ENCODE assay signal across 9 cellular contexts in genomic region chr9:129696803-129697110, GRCh38. TPM values are rescaled to one million over a fixed set of nuclear protein-coding genes. Genes with fewer than 3 reads are reported as not detected.
DNase-seq lines count a peak whose midpoint lies in the region; ATAC-seq, FAIRE-seq and TF ChIP-seq lines count a peak whose summit lies in the region.
"Had no signal": no experiment of that assay in that cellular context is flagged by ENCODE, and none has a peak within 500 bp of the region (broad histone marks: within the 10 kb centered on the region; RNA-seq: fewer than 3 reads in every experiment).

No MANE protein-coding gene starts in this region.

- H3K27me3 ChIP-seq in K562 (ENCODE audit: control insufficient read depth in 2 of 2, insufficient read depth in 2 of 2, low read length in 2 of 2) (peaks cover 64 to 81% of the 10 kb centered on the region in 2 experiments), lower lobe of right lung (ENCODE audit: low read depth) (peaks cover 30% of the 10 kb centered on the region), thoracic aorta (replicated peaks; ENCODE audit: insufficient read depth) (no peaks in the 10 kb centered on the region)

- no TSS peak for BruUV-seq in K562 (replicated peaks; lab: Mats Ljungman, UMichigan)

- no peaks in the 10 kb centered on the region for H3K9me1 ChIP-seq in K562 (ENCODE audit: control insufficient read depth, insufficient read depth, low read length)

- no peaks in the 10 kb centered on the region for H3K79me2 ChIP-seq in K562 (ENCODE audit: control insufficient read depth, insufficient read depth, low read length)

- TF ChIP-seq RAD21 in K562 (CRISPR knock-in tag; conservative IDR thresholded peaks at IDR 0.05 in 1 of 2, IDR thresholded peaks at IDR 0.05 in 1 of 2), result no peak

- H3K9me3 ChIP-seq in K562 (replicated peaks; ENCODE audit: control insufficient read depth, insufficient read depth, low read depth, low read length), result no peaks in the 10 kb centered on the region
- no peaks in the 10 kb centered on the region for H3K9me3 ChIP-seq in lower lobe of right lung
- no peaks in the 10 kb centered on the region for H3K9me3 ChIP-seq in thoracic aorta

- CTCF ChIA-PET in K562 (lab: Yijun Ruan, JAX; ENCODE audit: low intra/inter-chr PET ratio), result no interaction called here

- no peak for TF ChIP-seq CTCF in K562 (IDR thresholded peaks at IDR 0.05 in 2 of 3, conservative IDR thresholded peaks at IDR 0.05 in 1 of 3; ENCODE audit: insufficient read depth in 2 of 3, low read depth in 1 of 3, low read length in 3 of 3)
- TF ChIP-seq CTCF in lower lobe of right lung (IDR thresholded peaks at IDR 0.05), result no peak
- TF ChIP-seq CTCF in thoracic aorta (IDR thresholded peaks at IDR 0.05), result no peak

- peak overlapping the region in 1 of 2 experiments; percentile 61; a peak in 2 of 4 replicates for H3K9ac ChIP-seq in K562 (ENCODE audit: insufficient read depth in 1 of 2, low read depth in 2 of 2, low read length in 2 of 2)

- H3K36me3 Mint-ChIP-seq in activated T-cell treated with anti-CD3 and anti-CD28 coated beads, Interleukin-2, amount 50 U/mL, for 4 hours (ENCODE audit: insufficient read depth), result no peaks in the 10 kb centered on the region

- H3K4me1 Mint-ChIP-seq in activated T-cell treated with anti-CD3 and anti-CD28 coated beads, Interleukin-2, amount 50 U/mL, for 4 hours (ENCODE audit: low read depth), result peaks cover 3% of the 10 kb centered on the region

- POLR2A ChIA-PET in K562 (lab: Yijun Ruan, JAX), result interaction anchor here (0.7 to 1.8 kb wide), 6 partner anchors 8 to 1238 kb away, joined by 3 to 5 read pairs (median 4); no protein-coding TSS in a partner anchor

- TF ChIP-seq POLR2A in K562 (conservative IDR thresholded peaks at IDR 0.05), result no peak

- peak overlapping the region; percentile 72 for H3K4me3 Mint-ChIP-seq in activated T-cell treated with anti-CD3 and anti-CD28 coated beads, Interleukin-2, amount 50 U/mL, for 4 hours

- FAIRE-seq in K562 (lab: Jason Lieb, UNC), result no peak

- H3K9me3 Mint-ChIP-seq in activated T-cell treated with anti-CD3 and anti-CD28 coated beads, Interleukin-2, amount 50 U/mL, for 4 hours, result no peaks in the 10 kb centered on the region

- H3K4me1 ChIP-seq in K562 (replicated peaks in 1 of 2; ENCODE audit: control insufficient read depth in 2 of 2, insufficient read depth in 2 of 2, low read length in 2 of 2), result peaks cover 0 to 14% of the 10 kb centered on the region in 2 experiments; a peak in 2 of 5 replicates
- H3K4me1 ChIP-seq in lower lobe of right lung, result peaks cover 19% of the 10 kb centered on the region
- peaks cover 28 to 68% of the 10 kb centered on the region in 2 donors for H3K4me1 ChIP-seq in thoracic aorta (ENCODE audit: control insufficient read depth in 1 of 2, low read depth in 2 of 2)

- H3K4me2 ChIP-seq in K562 (ENCODE audit: insufficient read depth, low read length), result no peak overlapping the region

- H3K36me3 ChIP-seq in K562 (ENCODE audit: control insufficient read depth, insufficient read depth, low read length) (no peaks in the 10 kb centered on the region), lower lobe of right lung (no peaks in the 10 kb centered on the region), thoracic aorta (no peaks in the 10 kb centered on the region)

- in situ Hi-C loops in K562 (cut with MboI), result no loop called here

- no peak overlapping the region for H2AFZ ChIP-seq in K562 (ENCODE audit: low read depth, low read length)

- 14% methylated on average over 17 of the region's 17 CpGs for WGBS in K562 (ENCODE audit: insufficient coverage, low coverage, missing lambda C conversion rate)

- TF ChIP-seq EP300 in K562 (IDR thresholded peaks at IDR 0.05; ENCODE audit: low read length), result no peak

- no peak for ATAC-seq in activated T-cell treated with anti-CD3 and anti-CD28 coated beads, Interleukin-2, amount 50 U/mL, for 4 hours
- ATAC-seq in K562 (peak; percentile 22; the same call in 1 of the 3 replicates), lower lobe of right lung (peak in 1 of 2 donors; percentile 47), thoracic aorta (ENCODE audit: insufficient number of reproducible peaks, low FRiP score, low read depth) (no peak), HG03342 (IDR thresholded peaks at IDR 0.05; ENCODE audit: unreplicated experiment) (no peak), esophagus mucosa (no peak)

- H3K27ac ChIP-seq in K562 (ENCODE audit: extremely low read depth, low read depth, low read length) (no peak overlapping the region), lower lobe of right lung (peak overlapping the region; percentile 65), thoracic aorta (peak overlapping the region; percentile 97 to 98)

- no peak overlapping the region for H3K4me3 ChIP-seq in K562
- H3K4me3 ChIP-seq in lower lobe of right lung, result peak overlapping the region; percentile 45
- peak overlapping the region; percentile 65 for H3K4me3 ChIP-seq in thoracic aorta

- DNase-seq in activated T-cell treated with anti-CD3 and anti-CD28 coated beads, Interleukin-2, amount 50 U/mL, for 4 hours, result no peak
- DNase-seq in activated T-cell treated with anti-CD3 and anti-CD28 coated beads for 4 hours, result no peak
- no peak for DNase-seq in K562 (ENCODE audit: extremely low read depth in 1 of 4, low spot score in 3 of 4)
- no peak for DNase-seq in lower lobe of right lung
- no peak for DNase-seq in thoracic aorta (ENCODE audit: low spot score)
- DNase-seq in NCI-H748 treated with DMSO at 0.1 percent for 48 hours (lab: John Stamatoyannopoulos, UW), result no peak
- DNase-seq: C1 segment of cervical spinal cord had no signal

- intact Hi-C loops in K562 (cut with micrococcal nuclease) (loop anchor here (5.0 kb wide), 1 partner anchor 54 kb away; the partner anchor contains the start of gene ASB6), lower lobe of right lung (cut with DNase I) (no loop called here)

- peaks cover 54% of the 10 kb centered on the region for H3K27me3 Mint-ChIP-seq in activated T-cell treated with anti-CD3 and anti-CD28 coated beads, Interleukin-2, amount 50 U/mL, for 4 hours (ENCODE audit: low read depth)

- H4K20me1 ChIP-seq in K562 (replicated peaks; ENCODE audit: control insufficient read depth, insufficient read depth, low read length), result 0 out of 2 replicates have a peak, but pooled peaks cover 8% of the 10 kb centered on the region

RNA-seq across cellular contexts. Expression of gene PRRX2, which starts 31.3 kb away (rescaled TPM):
- 1 to 10 TPM in 1 of 3 donors, under 1 TPM in 2; 0.50 to 1.3 (median 0.57) TPM for total RNA-seq in activated T-cell treated with anti-CD3 and anti-CD28 coated beads, Interleukin-2, amount 50 U/mL, for 4 hours
- total RNA-seq in K562 (2011; cell fraction: chromatin; rRNA removed; ENCODE audit: low replicate concordance), result not detected in 2 replicates
- total RNA-seq in K562 (2011; cell fraction: nucleolus; rRNA removed), result not detected in 2 replicates
- not detected in 2 replicates for total RNA-seq in K562 (2011; cell fraction: nucleoplasm; rRNA removed)
- total RNA-seq in K562 (2014; rRNA removed) (not detected in 2 replicates), K562 (2014; rRNA removed; fragmentation: Illumina TruSeq; extraction: Trizol) (not detected in 2 replicates), K562 (2015; rRNA removed; fragmentation: Illumina TruSeq; extraction: Trizol) (not detected in 2 replicates), K562 (2021) (not detected in 2 replicates), lower lobe of right lung (2.5 TPM), thoracic aorta (10 to 100 TPM; 42.0 to 66.1 TPM), esophagus mucosa (1.5 TPM)
- polyA plus RNA-seq in K562 (2011; rRNA removed) (not detected in 2 replicates), K562 (2014; fragmentation: Illumina TruSeq; extraction: Trizol) (not detected in 2 replicates), K562 (2014; fragmentation: Nextera tagmentation; extraction: Ambion mirVana) (not detected), K562 (2014; rRNA removed) (0.21 TPM in 1 of 2 replicates, not detected in the other)
- polyA plus RNA-seq in K562 (2011; cell fraction: cytosol; rRNA removed), result 0.18 TPM in 1 of 2 replicates, not detected in the other
- polyA plus RNA-seq in K562 (2011; cell fraction: nucleus; rRNA removed), result 0.13 TPM in 1 of 2 replicates, not detected in the other
- polyA plus RNA-seq in K562 (2012), result not detected in 2 replicates
- polyA minus RNA-seq in K562 (2011; rRNA and poly(A)+ RNA removed), result not detected in 2 replicates
- polyA minus RNA-seq in K562 (2011; cell fraction: cytosol; rRNA and poly(A)+ RNA removed), result not detected in 2 replicates
- not detected in 2 replicates for polyA minus RNA-seq in K562 (2011; cell fraction: nucleus; rRNA and poly(A)+ RNA removed)

RNA-seq across cellular contexts. Expression of gene ASB6, which starts 54.8 kb away (rescaled TPM):
- total RNA-seq in activated T-cell treated with anti-CD3 and anti-CD28 coated beads, Interleukin-2, amount 50 U/mL, for 4 hours, result 10 to 100 TPM; 32.1 to 35.3 (median 35.1) TPM
- total RNA-seq in K562 (2011; cell fraction: chromatin; rRNA removed; ENCODE audit: low replicate concordance), result 8.0 and 24.6 TPM in 2 replicates
- total RNA-seq in K562 (2011; cell fraction: nucleolus; rRNA removed), result 20.2 and 20.4 TPM in 2 replicates
- 10.2 and 12.6 TPM in 2 replicates for total RNA-seq in K562 (2011; cell fraction: nucleoplasm; rRNA removed)
- total RNA-seq in K562 (2014; rRNA removed), result 12.4 and 15.8 TPM in 2 replicates
- 4.1 and 4.9 TPM in 2 replicates for total RNA-seq in K562 (2014; rRNA removed; fragmentation: Illumina TruSeq; extraction: Trizol)
- total RNA-seq in K562 (2015; rRNA removed; fragmentation: Illumina TruSeq; extraction: Trizol), result 8.6 TPM in 2 replicates
- 17.1 and 17.3 TPM in 2 replicates for total RNA-seq in K562 (2021)
- 11.3 and 13.1 TPM in 2 replicates for polyA plus RNA-seq in K562 (2011; rRNA removed)
- 10.5 and 18.2 TPM in 2 replicates for polyA plus RNA-seq in K562 (2011; cell fraction: cytosol; rRNA removed)
- 26.0 and 42.0 TPM in 2 replicates for polyA plus RNA-seq in K562 (2011; cell fraction: nucleus; rRNA removed)
- polyA plus RNA-seq in K562 (2012), result 11.4 and 12.4 TPM in 2 replicates
- 12.8 and 13.1 TPM in 2 replicates for polyA plus RNA-seq in K562 (2014; fragmentation: Illumina TruSeq; extraction: Trizol)
- 1 to 10 TPM in 1 of 2 experiments, under 1 TPM in 1; 0.92 to 1.1 TPM for polyA plus RNA-seq in K562 (2014; fragmentation: Nextera tagmentation; extraction: Ambion mirVana)
- polyA plus RNA-seq in K562 (2014; rRNA removed), result 17.8 and 19.5 TPM in 2 replicates
- 3.6 and 4.9 TPM in 2 replicates for polyA minus RNA-seq in K562 (2011; rRNA and poly(A)+ RNA removed)
- polyA minus RNA-seq in K562 (2011; cell fraction: cytosol; rRNA and poly(A)+ RNA removed), result 5.0 and 6.1 TPM in 2 replicates
- 7.3 and 9.0 TPM in 2 replicates for polyA minus RNA-seq in K562 (2011; cell fraction: nucleus; rRNA and poly(A)+ RNA removed)
- 14.6 TPM for total RNA-seq in lower lobe of right lung
- 10 to 100 TPM; 23.0 to 31.0 TPM for total RNA-seq in thoracic aorta
- 11.4 TPM for total RNA-seq in esophagus mucosa

RNA-seq across cellular contexts. Expression of gene PTGES, which starts 56.1 kb away (rescaled TPM):
- not detected for total RNA-seq in activated T-cell treated with anti-CD3 and anti-CD28 coated beads, Interleukin-2, amount 50 U/mL, for 4 hours
- total RNA-seq in K562 (2011; cell fraction: chromatin; rRNA removed; ENCODE audit: low replicate concordance), result 0.28 TPM in 1 of 2 replicates, not detected in the other
- total RNA-seq in K562 (2011; cell fraction: nucleolus; rRNA removed), result not detected in 2 replicates
- total RNA-seq in K562 (2011; cell fraction: nucleoplasm; rRNA removed), result 0.22 TPM in 1 of 2 replicates, not detected in the other
- total RNA-seq in K562 (2014; rRNA removed), result 0.08 TPM in 1 of 2 replicates, not detected in the other
- total RNA-seq in K562 (2014; rRNA removed; fragmentation: Illumina TruSeq; extraction: Trizol), result not detected in 2 replicates
- total RNA-seq in K562 (2015; rRNA removed; fragmentation: Illumina TruSeq; extraction: Trizol), result not detected in 2 replicates
- total RNA-seq in K562 (2021), result not detected in 2 replicates
- polyA plus RNA-seq in K562 (2011; rRNA removed), result 0.05 and 0.13 TPM in 2 replicates
- 0.21 and 0.25 TPM in 2 replicates for polyA plus RNA-seq in K562 (2011; cell fraction: cytosol; rRNA removed)
- 0.07 TPM in 1 of 2 replicates, not detected in the other for polyA plus RNA-seq in K562 (2011; cell fraction: nucleus; rRNA removed)
- polyA plus RNA-seq in K562 (2012), result 0.10 and 0.30 TPM in 2 replicates
- 0.11 TPM in 1 of 2 replicates, not detected in the other for polyA plus RNA-seq in K562 (2014; fragmentation: Illumina TruSeq; extraction: Trizol)
- not detected for polyA plus RNA-seq in K562 (2014; fragmentation: Nextera tagmentation; extraction: Ambion mirVana)
- not detected in 2 replicates for polyA plus RNA-seq in K562 (2014; rRNA removed)
- 0.09 and 0.18 TPM in 2 replicates for polyA minus RNA-seq in K562 (2011; rRNA and poly(A)+ RNA removed)
- 0.76 and 1.2 TPM in 2 replicates for polyA minus RNA-seq in K562 (2011; cell fraction: cytosol; rRNA and poly(A)+ RNA removed)
- 0.33 and 0.40 TPM in 2 replicates for polyA minus RNA-seq in K562 (2011; cell fraction: nucleus; rRNA and poly(A)+ RNA removed)
- 3.9 TPM for total RNA-seq in lower lobe of right lung
- 1 to 10 TPM; 1.7 to 2.2 TPM for total RNA-seq in thoracic aorta
- total RNA-seq in esophagus mucosa, result 9.1 TPM

Comparison
In these comparisons a context has a peak if more than half of its experiments do, and no peak if none do; other contexts are left out.
1. RNA of gene PRRX2, which starts 31.3 kb away (total RNA-seq): 42.0 to 66.1 TPM in thoracic aorta; 2.5 TPM in lower lobe of right lung (single experiment), 1.5 TPM in esophagus mucosa (single experiment), 0.50 to 1.3 TPM in activated T-cell treated with anti-CD3 and anti-CD28 coated beads, Interleukin-2, amount 50 U/mL, for 4 hours and not detected in K562; every median in the first group is over 10 times any median in the second.